ENCODE assay signal across 8 cellular contexts in genomic region chr18:2571200-2572143, GRCh38. TPM values are rescaled to one million over a fixed set of nuclear protein-coding genes. Genes with fewer than 3 reads are reported as not detected.
DNase-seq lines count a peak whose midpoint lies in the region; ATAC-seq and TF ChIP-seq lines count a peak whose summit lies in the region.

Gene METTL4 (minus strand): TSS chr18:2571505. CDS start chr18:2567216, 4,289 bp downstream.
Gene NDC80 (plus strand): TSS chr18:2571557. CDS start chr18:2572986, 1,429 bp downstream.

- H3K27ac ChIP-seq in OCI-LY7 (ENCODE audit: low read depth, low read length, poor library complexity, severe bottlenecking) = peak within 1 kb of the TSS; percentile 78

- H3K36me3 ChIP-seq in OCI-LY7 (ENCODE audit: insufficient read depth, low read length) = peaks cover 59% of the 10 kb centered on the region

- TF ChIP-seq CTCF in OCI-LY7 (conservative IDR thresholded peaks at IDR 0.05; ENCODE audit: low read length) (no peak), epithelial cell of esophagus (IDR thresholded peaks at IDR 0.05; ENCODE audit: insufficient read depth, low read depth, low read length, missing control alignments) (no peak)

- no peaks in the 10 kb centered on the region for H3K27me3 ChIP-seq in mononuclear cell (ENCODE audit: insufficient read depth, low read length)

- CTCF ChIA-PET in OCI-LY7 (lab: Charles Lee; ENCODE audit: unreplicated experiment) = interaction anchor here (1.1 kb wide), 1 partner anchor 1076 kb away, joined by 3 read pairs; no protein-coding TSS in a partner anchor

- H3K9me3 ChIP-seq in OCI-LY7 (ENCODE audit: low read length) = no peaks in the 10 kb centered on the region
- no peaks in the 10 kb centered on the region for H3K9me3 ChIP-seq in mononuclear cell (ENCODE audit: low read depth, low read length)

- peak; percentile 62 for ATAC-seq in GM21367 (IDR thresholded peaks at IDR 0.05; ENCODE audit: unreplicated experiment)

- peaks cover 4% of the 10 kb centered on the region; the same call in 1 of the 2 replicates for H4K20me1 ChIP-seq in OCI-LY7 (ENCODE audit: insufficient read depth, low read length)

- BruUV-seq in OCI-LY7 (replicated peaks; lab: Mats Ljungman, UMichigan) = no TSS peak

- H2AFZ ChIP-seq in OCI-LY7 (ENCODE audit: low read length) = peak within 1 kb of the TSS; percentile 66

- peak within 1 kb of the TSS; percentile 95 for H3K4me2 ChIP-seq in OCI-LY7 (ENCODE audit: low read length)

- H3K9me2 ChIP-seq in OCI-LY7 (ENCODE audit: insufficient read depth, low read length) = no peaks in the 10 kb centered on the region

- peaks cover 73% of the 10 kb centered on the region for H3K79me2 ChIP-seq in OCI-LY7 (ENCODE audit: insufficient read depth, low read depth, low read length)

- DNase-seq in D341Med (ENCODE audit: low spot score) (peak; percentile 97), HT1080 (ENCODE audit: low read depth) (peak; percentile 93), OCI-LY7 (ENCODE audit: low spot score) (peak; percentile 94), activated T-cell treated with anti-CD3 and anti-CD28 coated beads for 1 hour (ENCODE audit: low read depth) (peak; percentile 75), epithelial cell of esophagus (ENCODE audit: low read depth) (peak; percentile 90)
- DNase-seq in stimulated activated CD8-positive, alpha-beta memory T cell treated with anti-CD3 and anti-CD28 coated beads, Interleukin-2, amount 100 ng/mL, for 48 hours (ENCODE audit: low read depth in 2 of 2) = peak; percentile 77 to 79

- POLR2A ChIA-PET in OCI-LY7 (lab: Charles Lee) = interaction anchor here (1.2 to 2.0 kb wide), 5 partner anchors 9 to 65 kb away, joined by 3 to 8 read pairs (median 5); no protein-coding TSS in a partner anchor

- intact Hi-C loops in OCI-LY7 (cut with micrococcal nuclease; ENCODE audit: unreplicated experiment) = loop anchor here (1.0 to 5.0 kb wide), 3 partner anchors 65 to 676 kb away; partner anchors contain the start of genes MYL12A and SMCHD1

- H3K4me3 ChIP-seq in OCI-LY7 (ENCODE audit: low read depth, low read length, poor library complexity, severe bottlenecking) (peak within 1 kb of the TSS; percentile 84), epithelial cell of esophagus (ENCODE audit: low read length) (peak within 1 kb of the TSS; percentile 87), mononuclear cell (ENCODE audit: low read length) (peak within 1 kb of the TSS; percentile 82)

- H3K4me1 ChIP-seq in OCI-LY7 (ENCODE audit: insufficient read depth, low read length, poor library complexity, severe bottlenecking) = peaks cover 19% of the 10 kb centered on the region
- H3K4me1 ChIP-seq in mononuclear cell (ENCODE audit: insufficient read depth, low read length) = peaks cover 34% of the 10 kb centered on the region

RNA-seq across cellular contexts. Expression of gene METTL4, which starts in this region (rescaled TPM):
- 4.5 and 5.4 TPM in 2 replicates for total RNA-seq in HT1080 (2014; rRNA removed; shearing (Covaris generic))
- polyA plus RNA-seq in HT1080 (2015; cell fraction: cytosol; rRNA removed) = 12.1 and 14.6 TPM in 2 replicates
- 22.8 and 23.7 TPM in 2 replicates for polyA plus RNA-seq in HT1080 (2015; cell fraction: nucleus; rRNA removed)
- total RNA-seq in OCI-LY7 (2014; rRNA removed; shearing (Covaris generic)) = 11.8 and 12.4 TPM in 2 replicates
- 23.3 and 23.7 TPM in 2 replicates for total RNA-seq in OCI-LY7 (2022)
- 9.7 TPM for total RNA-seq in mononuclear cell

RNA-seq across cellular contexts. Expression of gene NDC80, which starts in this region (rescaled TPM):
- 46.1 and 46.9 TPM in 2 replicates for total RNA-seq in HT1080 (2014; rRNA removed; shearing (Covaris generic))
- polyA plus RNA-seq in HT1080 (2015; cell fraction: cytosol; rRNA removed) = 39.4 and 48.2 TPM in 2 replicates
- polyA plus RNA-seq in HT1080 (2015; cell fraction: nucleus; rRNA removed) = 74.6 and 80.9 TPM in 2 replicates
- 73.0 and 91.1 TPM in 2 replicates for total RNA-seq in OCI-LY7 (2014; rRNA removed; shearing (Covaris generic))
- total RNA-seq in OCI-LY7 (2022) (105 and 115 TPM in 2 replicates), mononuclear cell (8.6 TPM)

Comparison
In these comparisons a context has a peak if more than half of its experiments do, and no peak if none do; other contexts are left out.
1. Peak in every context shown above with its lines: DNase-seq, ATAC-seq, H3K4me3 ChIP-seq and H3K27ac ChIP-seq.